ENCODE assay signal across 19 cellular contexts in the genomic region with DNA sequence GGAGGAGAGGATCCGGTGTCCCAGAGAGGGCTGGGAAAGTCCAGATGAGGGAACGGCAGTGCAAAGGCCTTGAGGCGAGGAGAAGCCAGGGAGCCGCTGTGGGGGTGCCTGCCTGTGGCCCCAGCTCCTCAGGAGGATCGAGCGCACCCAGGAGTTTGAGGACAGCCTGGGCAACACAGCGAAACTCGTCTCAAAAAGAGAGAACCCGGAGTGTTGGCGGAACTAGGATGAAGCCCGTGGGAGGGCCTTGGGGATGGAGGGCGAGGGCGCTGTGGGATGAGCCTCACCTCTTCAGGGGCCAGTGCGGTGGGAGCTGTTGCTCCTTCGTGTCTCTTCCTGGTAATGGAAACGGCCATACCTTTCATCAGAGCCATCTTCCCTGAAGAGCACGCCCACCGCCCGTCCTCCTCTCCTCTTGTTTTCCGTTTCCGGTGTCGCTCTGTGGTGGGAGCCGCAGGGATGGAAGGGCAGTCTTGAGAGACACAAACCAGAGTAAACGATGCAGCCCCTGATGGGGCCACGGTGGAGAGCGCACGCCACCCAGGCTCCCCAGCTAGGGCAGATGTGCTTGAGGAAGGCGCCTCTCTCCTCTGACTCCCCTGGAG.
"Had no signal": no experiment of that assay in that cellular context is flagged by ENCODE, and none has a peak within 500 bp of the region (broad histone marks: within the 10 kb centered on the region; RNA-seq: fewer than 3 reads in every experiment).

No MANE protein-coding gene starts in this region.

- H3K27ac ChIP-seq: esophagus muscularis mucosa, gastroesophageal sphincter, thoracic aorta had no signal

- H3K9me3 ChIP-seq: esophagus muscularis mucosa, gastroesophageal sphincter, thoracic aorta, upper lobe of left lung had no signal

- ATAC-seq: activated CD8-positive, alpha-beta memory T cell treated with anti-CD3 and anti-CD28 coated beads, Interleukin-2, amount 10 ng/mL, durations not matched to agents 7 days and 5 days; activated T-helper 17 cell treated with anti-CD3 and anti-CD28 coated beads, Interleukin-2, amount 50 U/mL, for 72 hours; gastroesophageal sphincter had no signal

- H3K27me3 Mint-ChIP-seq: activated B cell treated with CpG ODN at 0.5 μM for 24 hours; activated CD4-positive, alpha-beta memory T cell treated with anti-CD3 and anti-CD28 coated beads, Interleukin-2, amount 10 ng/mL, durations not matched to agents 7 days and 5 days; activated CD8-positive, alpha-beta memory T cell treated with anti-CD3 and anti-CD28 coated beads, Interleukin-2, amount 10 ng/mL, durations not matched to agents 7 days and 5 days; activated naive CD8-positive, alpha-beta T cell treated with anti-CD3 and anti-CD28 coated beads, Interleukin-2, amount 10 ng/mL, durations not matched to agents 7 days and 5 days; activated T-helper 17 cell treated with anti-CD3 and anti-CD28 coated beads, Interleukin-2, amount 50 U/mL, for 72 hours had no signal

- H3K27me3 ChIP-seq: esophagus muscularis mucosa, gastroesophageal sphincter, upper lobe of left lung had no signal

- DNase-seq: activated B cell treated with CpG ODN at 0.5 μM for 24 hours; activated CD4-positive, alpha-beta memory T cell treated with anti-CD3 and anti-CD28 coated beads, Interleukin-2, amount 10 ng/mL, durations not matched to agents 7 days and 5 days; activated CD4-positive, alpha-beta T cell treated with anti-CD3 and anti-CD28 coated beads for 48 hours; activated CD8-positive, alpha-beta memory T cell treated with anti-CD3 and anti-CD28 coated beads, Interleukin-2, amount 10 ng/mL, durations not matched to agents 7 days and 5 days; activated naive CD4-positive, alpha-beta T cell treated with Interleukin-2 at 50 U/mL for 16 hours; activated naive CD8-positive, alpha-beta T cell treated with anti-CD3 and anti-CD28 coated beads, Interleukin-2, amount 10 ng/mL, durations not matched to agents 7 days and 5 days; activated T-cell treated with anti-CD3 and anti-CD28 coated beads, Interleukin-2, amount 50 U/mL, for 1 hour; amygdala; effector CD4-positive, alpha-beta T cell; mammary epithelial cell; stimulated activated CD4-positive, alpha-beta T cell treated with anti-CD3 and anti-CD28 coated beads, Interleukin-15, amount 100 ng/mL, for 24 hours; stimulated activated CD4-positive, alpha-beta T cell treated with anti-CD3 and anti-CD28 coated beads, Interleukin-2, amount 100 ng/mL, for 48 hours; T-helper 1 cell; T-helper 9 cell had no signal

- H3K4me1 Mint-ChIP-seq: activated CD4-positive, alpha-beta memory T cell treated with anti-CD3 and anti-CD28 coated beads, Interleukin-2, amount 10 ng/mL, durations not matched to agents 7 days and 5 days; activated CD8-positive, alpha-beta memory T cell treated with anti-CD3 and anti-CD28 coated beads, Interleukin-2, amount 10 ng/mL, durations not matched to agents 7 days and 5 days; activated naive CD8-positive, alpha-beta T cell treated with anti-CD3 and anti-CD28 coated beads, Interleukin-2, amount 10 ng/mL, durations not matched to agents 7 days and 5 days; activated T-helper 17 cell treated with anti-CD3 and anti-CD28 coated beads, Interleukin-2, amount 50 U/mL, for 72 hours had no signal

- H3K27ac Mint-ChIP-seq: activated B cell treated with CpG ODN at 0.5 μM for 24 hours; activated CD4-positive, alpha-beta memory T cell treated with anti-CD3 and anti-CD28 coated beads, Interleukin-2, amount 10 ng/mL, durations not matched to agents 7 days and 5 days; activated CD8-positive, alpha-beta memory T cell treated with anti-CD3 and anti-CD28 coated beads, Interleukin-2, amount 10 ng/mL, durations not matched to agents 7 days and 5 days; activated naive CD8-positive, alpha-beta T cell treated with anti-CD3 and anti-CD28 coated beads, Interleukin-2, amount 10 ng/mL, durations not matched to agents 7 days and 5 days; activated T-helper 17 cell treated with anti-CD3 and anti-CD28 coated beads, Interleukin-2, amount 50 U/mL, for 72 hours had no signal

- H3K4me3 ChIP-seq: esophagus muscularis mucosa, gastroesophageal sphincter, thoracic aorta, upper lobe of left lung had no signal

- H3K4me3 Mint-ChIP-seq: activated B cell treated with CpG ODN at 0.5 μM for 24 hours; activated CD4-positive, alpha-beta memory T cell treated with anti-CD3 and anti-CD28 coated beads, Interleukin-2, amount 10 ng/mL, durations not matched to agents 7 days and 5 days; activated CD8-positive, alpha-beta memory T cell treated with anti-CD3 and anti-CD28 coated beads, Interleukin-2, amount 10 ng/mL, durations not matched to agents 7 days and 5 days; activated naive CD8-positive, alpha-beta T cell treated with anti-CD3 and anti-CD28 coated beads, Interleukin-2, amount 10 ng/mL, durations not matched to agents 7 days and 5 days; activated T-helper 17 cell treated with anti-CD3 and anti-CD28 coated beads, Interleukin-2, amount 50 U/mL, for 72 hours had no signal

- H3K9me3 Mint-ChIP-seq: activated B cell treated with CpG ODN at 0.5 μM for 24 hours; activated CD4-positive, alpha-beta memory T cell treated with anti-CD3 and anti-CD28 coated beads, Interleukin-2, amount 10 ng/mL, durations not matched to agents 7 days and 5 days; activated naive CD8-positive, alpha-beta T cell treated with anti-CD3 and anti-CD28 coated beads, Interleukin-2, amount 10 ng/mL, durations not matched to agents 7 days and 5 days; activated T-helper 17 cell treated with anti-CD3 and anti-CD28 coated beads, Interleukin-2, amount 50 U/mL, for 72 hours had no signal
